In genomic region chr3:119463171-119464169, GRCh38 we compare ENCODE assay signal across 8 cellular contexts. TPM values are rescaled to one million over a fixed set of nuclear protein-coding genes. Genes with fewer than 3 reads are reported as not detected.
DNase-seq lines count a peak whose midpoint lies in the region; ATAC-seq and TF ChIP-seq lines count a peak whose summit lies in the region.

A gene with protein sequence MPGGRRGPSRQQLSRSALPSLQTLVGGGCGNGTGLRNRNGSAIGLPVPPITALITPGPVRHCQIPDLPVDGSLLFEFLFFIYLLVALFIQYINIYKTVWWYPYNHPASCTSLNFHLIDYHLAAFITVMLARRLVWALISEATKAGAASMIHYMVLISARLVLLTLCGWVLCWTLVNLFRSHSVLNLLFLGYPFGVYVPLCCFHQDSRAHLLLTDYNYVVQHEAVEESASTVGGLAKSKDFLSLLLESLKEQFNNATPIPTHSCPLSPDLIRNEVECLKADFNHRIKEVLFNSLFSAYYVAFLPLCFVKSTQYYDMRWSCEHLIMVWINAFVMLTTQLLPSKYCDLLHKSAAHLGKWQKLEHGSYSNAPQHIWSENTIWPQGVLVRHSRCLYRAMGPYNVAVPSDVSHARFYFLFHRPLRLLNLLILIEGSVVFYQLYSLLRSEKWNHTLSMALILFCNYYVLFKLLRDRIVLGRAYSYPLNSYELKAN (minus strand): TSS chr3:119463615. CDS start chr3:119462074, 1,541 bp downstream.

- H3K27ac ChIP-seq in SK-N-SH (ENCODE audit: low read depth in 2 of 2, low read length in 1 of 2) (peak within 1 kb of the TSS; percentile 90 to 96), gastroesophageal sphincter (peak within 1 kb of the TSS; percentile 73 to 88 (median 84)), neutrophil (peak within 1 kb of the TSS; percentile 87), substantia nigra (ENCODE audit: low read depth, low read length, poor library complexity, severe bottlenecking) (peak within 1 kb of the TSS; percentile 80)

- H3K4me1 ChIP-seq in SK-N-SH (ENCODE audit: control insufficient read depth in 1 of 2, insufficient read depth in 2 of 2, low read depth in 1 of 2, low read length in 1 of 2) = peaks cover 11 to 15% of the 10 kb centered on the region in 2 experiments
- peaks cover 6 to 40% (median 19%) of the 10 kb centered on the region in 3 donors for H3K4me1 ChIP-seq in gastroesophageal sphincter
- peaks cover 31 to 36% of the 10 kb centered on the region in 2 experiments for H3K4me1 ChIP-seq in neutrophil (ENCODE audit: control insufficient read depth in 1 of 2, insufficient read depth in 1 of 2, low read depth in 1 of 2, low read length in 1 of 2)

- 5% methylated on average over 33 of the region's 51 CpGs for WGBS in SK-N-SH (ENCODE audit: low lambda C conversion rate)
- WGBS in gastroesophageal sphincter (ENCODE audit: low coverage in 1 of 2), 2 donors = 10 to 19% methylated on average over 5 to 19 of the region's 51 CpGs

- peaks cover 5% of the 10 kb centered on the region; the same call in 1 of the 2 replicates for H4K20me1 ChIP-seq in SK-N-SH (ENCODE audit: insufficient read depth)

- TF ChIP-seq CTCF in SK-N-SH (IDR thresholded peaks at IDR 0.05) = no peak
- TF ChIP-seq CTCF in gastroesophageal sphincter (IDR thresholded peaks at IDR 0.05) = peak in 3 of 4 experiments; percentile 26 to 52 (median 45)
- TF ChIP-seq CTCF in neutrophil (IDR thresholded peaks at IDR 0.05) = peak; percentile 66

- CTCF ChIA-PET in SK-N-SH (lab: Yijun Ruan, JAX) = interaction anchor here (0.7 to 3.9 kb wide), 6 partner anchors 10 to 222 kb away, joined by 3 to 24 read pairs (median 3); no protein-coding TSS in a partner anchor

- H3K27me3 ChIP-seq in SK-N-SH (ENCODE audit: insufficient read depth) = no peaks in the 10 kb centered on the region
- no peaks in the 10 kb centered on the region for H3K27me3 ChIP-seq in gastroesophageal sphincter
- no peaks in the 10 kb centered on the region for H3K27me3 ChIP-seq in neutrophil

- H3K9ac ChIP-seq in SK-N-SH = peak within 1 kb of the TSS; percentile 99

- H3F3A ChIP-seq in SK-N-SH (replicated peaks; ENCODE audit: insufficient read depth) = no peaks in the 10 kb centered on the region

- DNase-seq in GM04504 (ENCODE audit: low read depth) (peak; percentile 96), NCI-H1048 (lab: John Stamatoyannopoulos, UW) (peak; percentile 96), SK-N-SH (peak; percentile 98), substantia nigra (lab: John Stamatoyannopoulos, UW) (peak; percentile 86 to 100 (median 98))
- peak; percentile 98 for DNase-seq in activated naive CD4-positive, alpha-beta T cell treated with anti-CD3 and anti-CD28 coated beads, Interleukin-2, amount 50 U/mL, for 16 hours

- peak; percentile 75 to 89 for TF ChIP-seq POLR2A in gastroesophageal sphincter (IDR thresholded peaks at IDR 0.05)

- peak within 1 kb of the TSS; percentile 98 for H3K4me2 ChIP-seq in SK-N-SH

- H3K36me3 ChIP-seq in SK-N-SH (replicated peaks in 1 of 2; ENCODE audit: control insufficient read depth in 1 of 2, insufficient read depth in 2 of 2, low read length in 1 of 2) = peaks cover 35 to 39% of the 10 kb centered on the region in 2 experiments
- H3K36me3 ChIP-seq in gastroesophageal sphincter = peaks cover 0 to 36% of the 10 kb centered on the region in 2 donors
- H3K36me3 ChIP-seq in neutrophil = peaks cover 8% of the 10 kb centered on the region

- H3K9me3 ChIP-seq in SK-N-SH (no peaks in the 10 kb centered on the region), gastroesophageal sphincter (no peaks in the 10 kb centered on the region), neutrophil (no peaks in the 10 kb centered on the region)

- no peaks in the 10 kb centered on the region for H3K9me2 ChIP-seq in SK-N-SH

- no peak for TF ChIP-seq EP300 in SK-N-SH (IDR thresholded peaks at IDR 0.05; ENCODE audit: borderline replicate concordance in 1 of 2, low read depth in 1 of 2, low read length in 1 of 2)
- no peak for TF ChIP-seq EP300 in gastroesophageal sphincter (IDR thresholded peaks at IDR 0.05)

- no peak; the same call in 1 of the 2 replicates for TF ChIP-seq RAD21 in SK-N-SH (IDR thresholded peaks at IDR 0.05; ENCODE audit: low read length)

- H3K79me2 ChIP-seq in SK-N-SH (ENCODE audit: insufficient read depth) = peaks cover 50% of the 10 kb centered on the region

- peak within 1 kb of the TSS; percentile 99 to 100 for H3K4me3 ChIP-seq in SK-N-SH (ENCODE audit: low read depth in 2 of 2, low read length in 1 of 2)
- H3K4me3 ChIP-seq in gastroesophageal sphincter = peak within 1 kb of the TSS; percentile 75 to 83
- H3K4me3 ChIP-seq in neutrophil (ENCODE audit: low read depth in 1 of 2, low read length in 1 of 2) = peak within 1 kb of the TSS; percentile 80 to 88

- H2AFZ ChIP-seq in SK-N-SH (ENCODE audit: low read depth) = peak within 1 kb of the TSS; percentile 86

- ATAC-seq in HG02571 (IDR thresholded peaks at IDR 0.05; ENCODE audit: unreplicated experiment) (peak; percentile 84), gastroesophageal sphincter (peak; percentile 100)

- POLR2A ChIA-PET in SK-N-SH (lab: Yijun Ruan, JAX) = interaction anchor here (0.6 to 2.1 kb wide), 10 partner anchors 10 to 222 kb away, joined by 3 to 11 read pairs (median 4); partner anchors contain the start of genes B4GALT4, COX17 and TIMMDC1

TF ChIP-seq in SK-N-SH, 30 proteins besides CTCF, POLR2A, EP300 and RAD21 (continues in another document):
- TF ChIP-seq IRF3 (IDR thresholded peaks at IDR 0.05; ENCODE audit: low read depth, low read length) (no peak), TAF1 (IDR thresholded peaks at IDR 0.05; ENCODE audit: borderline replicate concordance, low read depth, low read length) (peak; percentile 94), RXRA (IDR thresholded peaks at IDR 0.05; ENCODE audit: borderline replicate concordance, low read depth) (no peak), REST (IDR thresholded peaks at IDR 0.05; ENCODE audit: low read depth, low read length) (peak; percentile 61; the same call in 1 of the 2 replicates), FOXJ3 (CRISPR knock-in tag; IDR thresholded peaks at IDR 0.05) (no peak), NRF1 (IDR thresholded peaks at IDR 0.05; ENCODE audit: low read depth, low read length) (peak; percentile 83), FOSL2 (IDR thresholded peaks at IDR 0.05; ENCODE audit: borderline replicate concordance, low read depth) (no peak), NFIC (IDR thresholded peaks at IDR 0.05; ENCODE audit: borderline replicate concordance) (no peak), PBX3 (IDR thresholded peaks at IDR 0.05) (no peak), USF2 (IDR thresholded peaks at IDR 0.05; ENCODE audit: borderline replicate concordance, low read depth, low read length) (no peak), MEF2A (IDR thresholded peaks at IDR 0.05; ENCODE audit: borderline replicate concordance, low read depth) (no peak)

RNA-seq across cellular contexts. Expression of the gene that starts here (rescaled TPM):
- 13.2 and 19.0 TPM in 2 replicates for polyA plus RNA-seq in SK-N-SH (2012; rRNA removed)
- polyA plus RNA-seq in SK-N-SH (2012; cell fraction: cytosol; rRNA removed) = 11.8 and 14.5 TPM in 2 replicates
- 45.4 and 64.9 TPM in 2 replicates for polyA plus RNA-seq in SK-N-SH (2012; cell fraction: nucleus; rRNA removed)
- total RNA-seq in gastroesophageal sphincter = 10 to 100 TPM; 21.4 to 29.6 (median 25.9) TPM

Comparison
In these comparisons a context has a peak if more than half of its experiments do, and no peak if none do; other contexts are left out.
1. Peak in every context shown above with its lines: DNase-seq, ATAC-seq, H3K4me3 ChIP-seq and H3K27ac ChIP-seq.